Comparison of ENCODE assay signal across 1 cellular context in genomic region chr7:139936760-139937310, GRCh38.
TF ChIP-seq lines count a peak whose summit lies in the region.

No MANE protein-coding gene starts in this region.

TF ChIP-seq in K562, 482 proteins besides CTCF, POLR2A, EP300 and RAD21 (continued from another document and continues in another):
- no peak for TF ChIP-seq HOMEZ (CRISPR knock-in tag; IDR thresholded peaks at IDR 0.05)
- TF ChIP-seq, protein P1, sequence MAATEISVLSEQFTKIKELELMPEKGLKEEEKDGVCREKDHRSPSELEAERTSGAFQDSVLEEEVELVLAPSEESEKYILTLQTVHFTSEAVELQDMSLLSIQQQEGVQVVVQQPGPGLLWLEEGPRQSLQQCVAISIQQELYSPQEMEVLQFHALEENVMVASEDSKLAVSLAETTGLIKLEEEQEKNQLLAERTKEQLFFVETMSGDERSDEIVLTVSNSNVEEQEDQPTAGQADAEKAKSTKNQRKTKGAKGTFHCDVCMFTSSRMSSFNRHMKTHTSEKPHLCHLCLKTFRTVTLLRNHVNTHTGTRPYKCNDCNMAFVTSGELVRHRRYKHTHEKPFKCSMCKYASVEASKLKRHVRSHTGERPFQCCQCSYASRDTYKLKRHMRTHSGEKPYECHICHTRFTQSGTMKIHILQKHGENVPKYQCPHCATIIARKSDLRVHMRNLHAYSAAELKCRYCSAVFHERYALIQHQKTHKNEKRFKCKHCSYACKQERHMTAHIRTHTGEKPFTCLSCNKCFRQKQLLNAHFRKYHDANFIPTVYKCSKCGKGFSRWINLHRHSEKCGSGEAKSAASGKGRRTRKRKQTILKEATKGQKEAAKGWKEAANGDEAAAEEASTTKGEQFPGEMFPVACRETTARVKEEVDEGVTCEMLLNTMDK (IDR thresholded peaks at IDR 0.05; ENCODE audit: borderline replicate concordance, insufficient read depth, low read depth, low read length, poor library complexity, severe bottlenecking) = no peak
- no peak for TF ChIP-seq PHB2 (IDR thresholded peaks at IDR 0.05; ENCODE audit: low read depth)
- TF ChIP-seq, protein P2, sequence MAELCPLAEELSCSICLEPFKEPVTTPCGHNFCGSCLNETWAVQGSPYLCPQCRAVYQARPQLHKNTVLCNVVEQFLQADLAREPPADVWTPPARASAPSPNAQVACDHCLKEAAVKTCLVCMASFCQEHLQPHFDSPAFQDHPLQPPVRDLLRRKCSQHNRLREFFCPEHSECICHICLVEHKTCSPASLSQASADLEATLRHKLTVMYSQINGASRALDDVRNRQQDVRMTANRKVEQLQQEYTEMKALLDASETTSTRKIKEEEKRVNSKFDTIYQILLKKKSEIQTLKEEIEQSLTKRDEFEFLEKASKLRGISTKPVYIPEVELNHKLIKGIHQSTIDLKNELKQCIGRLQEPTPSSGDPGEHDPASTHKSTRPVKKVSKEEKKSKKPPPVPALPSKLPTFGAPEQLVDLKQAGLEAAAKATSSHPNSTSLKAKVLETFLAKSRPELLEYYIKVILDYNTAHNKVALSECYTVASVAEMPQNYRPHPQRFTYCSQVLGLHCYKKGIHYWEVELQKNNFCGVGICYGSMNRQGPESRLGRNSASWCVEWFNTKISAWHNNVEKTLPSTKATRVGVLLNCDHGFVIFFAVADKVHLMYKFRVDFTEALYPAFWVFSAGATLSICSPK (IDR thresholded peaks at IDR 0.05; ENCODE audit: borderline replicate concordance) = no peak
- TF ChIP-seq ZBTB17 (CRISPR knock-in tag; IDR thresholded peaks at IDR 0.05) = no peak
- TF ChIP-seq NR4A1 (CRISPR knock-in tag; IDR thresholded peaks at IDR 0.05) = no peak
- no peak for TF ChIP-seq NR4A1 (tag; IDR thresholded peaks at IDR 0.05)
- no peak for TF ChIP-seq TAF9B (IDR thresholded peaks at IDR 0.05; ENCODE audit: partially characterized antibody)
- no peak for TF ChIP-seq GABPB2 (CRISPR knock-in tag; conservative IDR thresholded peaks at IDR 0.05)
- TF ChIP-seq ZNF785 (CRISPR knock-in tag; IDR thresholded peaks at IDR 0.05) = no peak
- 0 out of 4 replicates have a peak, but pooled peaks of 1 of the 2 experiments have one; percentile 2 for TF ChIP-seq RCOR1 (IDR thresholded peaks at IDR 0.05; ENCODE audit: borderline replicate concordance in 1 of 2, low read depth in 2 of 2, low read length in 2 of 2)
- no peak for TF ChIP-seq RBM17 (IDR thresholded peaks at IDR 0.05; ENCODE audit: borderline replicate concordance, low read depth, low read length)
- peak; percentile 77; the same call in 1 of the 2 replicates for TF ChIP-seq LCOR (CRISPR knock-in tag; IDR thresholded peaks at IDR 0.05)
- TF ChIP-seq FOS (IDR thresholded peaks at IDR 0.05; ENCODE audit: extremely low read depth, insufficient read length) = peak; percentile 69
- TF ChIP-seq CEBPG (CRISPR knock-in tag; IDR thresholded peaks at IDR 0.05) = no peak
- TF ChIP-seq CEBPG (tag; conservative IDR thresholded peaks at IDR 0.05 in 1 of 2, IDR thresholded peaks at IDR 0.05 in 1 of 2) = peak; percentile 13 to 74; a peak in 2 of 4 replicates
- TF ChIP-seq ATF4 (CRISPR knock-in tag; IDR thresholded peaks at IDR 0.05) = no peak
- 0 out of 2 replicates have a peak, but pooled peaks have one; percentile 49 for TF ChIP-seq ZBTB7A (IDR thresholded peaks at IDR 0.05; ENCODE audit: borderline replicate concordance, control insufficient read depth, low read depth, low read length)
- TF ChIP-seq, protein P3, sequence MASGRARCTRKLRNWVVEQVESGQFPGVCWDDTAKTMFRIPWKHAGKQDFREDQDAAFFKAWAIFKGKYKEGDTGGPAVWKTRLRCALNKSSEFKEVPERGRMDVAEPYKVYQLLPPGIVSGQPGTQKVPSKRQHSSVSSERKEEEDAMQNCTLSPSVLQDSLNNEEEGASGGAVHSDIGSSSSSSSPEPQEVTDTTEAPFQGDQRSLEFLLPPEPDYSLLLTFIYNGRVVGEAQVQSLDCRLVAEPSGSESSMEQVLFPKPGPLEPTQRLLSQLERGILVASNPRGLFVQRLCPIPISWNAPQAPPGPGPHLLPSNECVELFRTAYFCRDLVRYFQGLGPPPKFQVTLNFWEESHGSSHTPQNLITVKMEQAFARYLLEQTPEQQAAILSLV (tag; IDR thresholded peaks at IDR 0.05) = no peak
- no peak for TF ChIP-seq SREBF1 (IDR thresholded peaks at IDR 0.05; ENCODE audit: borderline replicate concordance, low read depth, low read length)
- TF ChIP-seq, protein P4, sequence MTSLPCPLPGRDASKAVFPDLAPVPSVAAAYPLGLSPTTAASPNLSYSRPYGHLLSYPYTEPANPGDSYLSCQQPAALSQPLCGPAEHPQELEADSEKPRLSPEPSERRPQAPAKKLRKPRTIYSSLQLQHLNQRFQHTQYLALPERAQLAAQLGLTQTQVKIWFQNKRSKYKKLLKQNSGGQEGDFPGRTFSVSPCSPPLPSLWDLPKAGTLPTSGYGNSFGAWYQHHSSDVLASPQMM (CRISPR knock-in tag; IDR thresholded peaks at IDR 0.05) = no peak
- TF ChIP-seq ZNF76 (CRISPR knock-in tag; IDR thresholded peaks at IDR 0.05; ENCODE audit: borderline replicate concordance) = no peak
- TF ChIP-seq KDM1A (IDR thresholded peaks at IDR 0.05) = peak; percentile 24 to 40; a peak in 1 of 4 replicates
- peak; percentile 84 for TF ChIP-seq EGR1 (conservative IDR thresholded peaks at IDR 0.05)
- no peak for TF ChIP-seq ZNF507 (tag; conservative IDR thresholded peaks at IDR 0.05)
- no peak for TF ChIP-seq MXD1 (CRISPR knock-in tag; IDR thresholded peaks at IDR 0.05; ENCODE audit: borderline replicate concordance, poor library complexity, severe bottlenecking)
- TF ChIP-seq ZNF184 (CRISPR knock-in tag; IDR thresholded peaks at IDR 0.05) = no peak
- no peak for TF ChIP-seq ZNF77 (CRISPR knock-in tag; IDR thresholded peaks at IDR 0.05)
- TF ChIP-seq ZNF124 (CRISPR knock-in tag; IDR thresholded peaks at IDR 0.05) = no peak
- TF ChIP-seq FOXJ2 (tag; IDR thresholded peaks at IDR 0.05) = no peak
- TF ChIP-seq, protein P5, sequence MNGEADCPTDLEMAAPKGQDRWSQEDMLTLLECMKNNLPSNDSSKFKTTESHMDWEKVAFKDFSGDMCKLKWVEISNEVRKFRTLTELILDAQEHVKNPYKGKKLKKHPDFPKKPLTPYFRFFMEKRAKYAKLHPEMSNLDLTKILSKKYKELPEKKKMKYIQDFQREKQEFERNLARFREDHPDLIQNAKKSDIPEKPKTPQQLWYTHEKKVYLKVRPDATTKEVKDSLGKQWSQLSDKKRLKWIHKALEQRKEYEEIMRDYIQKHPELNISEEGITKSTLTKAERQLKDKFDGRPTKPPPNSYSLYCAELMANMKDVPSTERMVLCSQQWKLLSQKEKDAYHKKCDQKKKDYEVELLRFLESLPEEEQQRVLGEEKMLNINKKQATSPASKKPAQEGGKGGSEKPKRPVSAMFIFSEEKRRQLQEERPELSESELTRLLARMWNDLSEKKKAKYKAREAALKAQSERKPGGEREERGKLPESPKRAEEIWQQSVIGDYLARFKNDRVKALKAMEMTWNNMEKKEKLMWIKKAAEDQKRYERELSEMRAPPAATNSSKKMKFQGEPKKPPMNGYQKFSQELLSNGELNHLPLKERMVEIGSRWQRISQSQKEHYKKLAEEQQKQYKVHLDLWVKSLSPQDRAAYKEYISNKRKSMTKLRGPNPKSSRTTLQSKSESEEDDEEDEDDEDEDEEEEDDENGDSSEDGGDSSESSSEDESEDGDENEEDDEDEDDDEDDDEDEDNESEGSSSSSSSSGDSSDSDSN (IDR thresholded peaks at IDR 0.05; ENCODE audit: borderline replicate concordance in 1 of 2, low read depth in 2 of 2, low read length in 2 of 2) = no peak
- TF ChIP-seq, protein P6, sequence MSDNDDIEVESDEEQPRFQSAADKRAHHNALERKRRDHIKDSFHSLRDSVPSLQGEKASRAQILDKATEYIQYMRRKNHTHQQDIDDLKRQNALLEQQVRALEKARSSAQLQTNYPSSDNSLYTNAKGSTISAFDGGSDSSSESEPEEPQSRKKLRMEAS (CRISPR knock-in tag; IDR thresholded peaks at IDR 0.05) = 0 out of 2 replicates have a peak, but pooled peaks have one; percentile 19
- TF ChIP-seq MBD2 (IDR thresholded peaks at IDR 0.05; ENCODE audit: borderline replicate concordance, low read depth) = no peak
- no peak for TF ChIP-seq HES1 (IDR thresholded peaks at IDR 0.05; ENCODE audit: low read depth)
- TF ChIP-seq LEF1 (IDR thresholded peaks at IDR 0.05) = no peak
- TF ChIP-seq PATZ1 (CRISPR knock-in tag; IDR thresholded peaks at IDR 0.05; ENCODE audit: borderline replicate concordance) = no peak
- no peak for TF ChIP-seq U2AF2 (optimal IDR thresholded peaks at IDR 0.05; ENCODE audit: low read depth, low read length)
- TF ChIP-seq ETV1 (tag; conservative IDR thresholded peaks at IDR 0.05; ENCODE audit: low read depth) = no peak
- 0 out of 4 replicates have a peak, but pooled peaks of 1 of the 2 experiments have one; percentile 2 for TF ChIP-seq SIN3A (IDR thresholded peaks at IDR 0.05; ENCODE audit: borderline replicate concordance in 2 of 2, control insufficient read depth in 1 of 2, low read depth in 2 of 2, low read length in 2 of 2)
- TF ChIP-seq, protein P7, sequence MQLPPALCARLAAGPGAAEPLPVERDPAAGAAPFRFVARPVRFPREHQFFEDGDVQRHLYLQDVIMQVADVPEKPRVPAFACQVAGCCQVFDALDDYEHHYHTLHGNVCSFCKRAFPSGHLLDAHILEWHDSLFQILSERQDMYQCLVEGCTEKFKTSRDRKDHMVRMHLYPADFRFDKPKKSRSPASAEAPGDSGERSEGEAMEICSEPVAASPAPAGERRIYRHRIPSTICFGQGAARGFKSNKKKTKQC (CRISPR knock-in tag; IDR thresholded peaks at IDR 0.05) = peak; percentile 61; the same call in 1 of the 2 replicates
- no peak for TF ChIP-seq TCF15 (CRISPR knock-in tag; IDR thresholded peaks at IDR 0.05)
- TF ChIP-seq TAF7 (tag; IDR thresholded peaks at IDR 0.05) = no peak
- peak; percentile 13 for TF ChIP-seq NEUROD1 (IDR thresholded peaks at IDR 0.05; ENCODE audit: borderline replicate concordance, low read depth, low read length, partially characterized antibody)
- TF ChIP-seq ZNF175 (CRISPR knock-in tag; IDR thresholded peaks at IDR 0.05; ENCODE audit: low read depth) = no peak
- 0 out of 2 replicates have a peak, but pooled peaks have one; percentile 46 for TF ChIP-seq FOXP1 (CRISPR knock-in tag; IDR thresholded peaks at IDR 0.05)
- TF ChIP-seq ZBTB1 (CRISPR knock-in tag; IDR thresholded peaks at IDR 0.05; ENCODE audit: borderline replicate concordance, low read depth) = no peak
- TF ChIP-seq, protein P8, sequence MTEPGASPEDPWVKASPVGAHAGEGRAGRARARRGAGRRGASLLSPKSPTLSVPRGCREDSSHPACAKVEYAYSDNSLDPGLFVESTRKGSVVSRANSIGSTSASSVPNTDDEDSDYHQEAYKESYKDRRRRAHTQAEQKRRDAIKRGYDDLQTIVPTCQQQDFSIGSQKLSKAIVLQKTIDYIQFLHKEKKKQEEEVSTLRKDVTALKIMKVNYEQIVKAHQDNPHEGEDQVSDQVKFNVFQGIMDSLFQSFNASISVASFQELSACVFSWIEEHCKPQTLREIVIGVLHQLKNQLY (CRISPR knock-in tag; conservative IDR thresholded peaks at IDR 0.05) = no peak
- TF ChIP-seq SIRT6 (IDR thresholded peaks at IDR 0.05; ENCODE audit: low read depth, low read length) = peak; percentile 60
- peak; percentile 44; the same call in 1 of the 2 replicates for TF ChIP-seq NFIC (IDR thresholded peaks at IDR 0.05)
